14 cellular contexts compared by ENCODE assay signal in the genomic region with DNA sequence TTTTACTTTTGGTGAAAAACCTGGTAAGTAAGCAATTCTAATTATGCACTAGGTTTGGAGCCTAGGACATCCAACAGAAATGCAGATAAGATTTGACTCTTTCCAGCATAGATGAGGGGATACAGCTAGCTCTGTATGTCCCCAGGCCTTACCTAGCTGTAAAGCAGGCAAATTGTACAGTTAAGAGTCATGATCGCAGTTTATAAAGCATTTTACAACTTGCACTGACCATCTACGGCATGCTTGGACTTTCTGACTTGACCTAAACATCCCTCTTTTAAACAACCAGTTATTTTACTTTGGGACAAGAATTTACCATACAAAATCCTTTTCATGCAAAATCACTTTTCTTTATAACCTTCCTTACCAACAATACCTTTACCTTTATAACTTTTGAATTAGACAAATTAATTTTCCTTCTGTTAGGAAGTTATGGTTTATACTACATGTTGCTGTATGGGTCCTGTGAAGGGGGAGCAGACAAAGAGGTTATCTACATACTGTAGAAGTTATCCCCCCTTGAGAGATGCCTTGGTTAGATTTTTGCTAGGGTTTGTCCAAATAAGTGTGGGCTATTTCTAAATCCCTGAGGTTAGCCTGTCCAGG. TPM values are rescaled to one million over a fixed set of nuclear protein-coding genes. Genes with fewer than 3 reads are reported as not detected.
A peak's percentile ranks its signal among the peaks of the same experiment; 100 is the strongest.
DNase-seq lines count a peak whose midpoint lies in the region; ATAC-seq and TF ChIP-seq lines count a peak whose summit lies in the region.
"Had no signal": no experiment of that assay in that cellular context is flagged by ENCODE, and none has a peak within 500 bp of the region (broad histone marks: within the 10 kb centered on the region; RNA-seq: fewer than 3 reads in every experiment).

No MANE protein-coding gene starts in this region.

- no peak for ATAC-seq in activated CD4-positive, alpha-beta T cell treated with anti-CD3 and anti-CD28 coated beads for 36 hours
- ATAC-seq in HG03354 (IDR thresholded peaks at IDR 0.05; ENCODE audit: poor library complexity, severe bottlenecking, unreplicated experiment), result no peak

- no peak overlapping the region for H3K4me3 Mint-ChIP-seq in activated CD4-positive, alpha-beta T cell treated with anti-CD3 and anti-CD28 coated beads for 36 hours
- H3K4me3 Mint-ChIP-seq in T-helper 2 cell treated with Interferon-gamma antibody and Interleukin-4, amounts not matched to agents 5 μg/mL and 100 μg/mL, for 36 hours, result no peak overlapping the region
- H3K4me3 Mint-ChIP-seq: stimulated activated naive CD8-positive, alpha-beta T cell treated with anti-CD3 and anti-CD28 coated beads, Interleukin-15, Interleukin-2, amounts not matched to agents 100 ng/mL and 50 ng/mL, for 24 hours had no signal

- intact Hi-C loops in activated CD4-positive, alpha-beta T cell treated with anti-CD3 and anti-CD28 coated beads for 36 hours (cut with DNase I, micrococcal nuclease), result loop anchor here in 1 of 2 experiments (2.0 kb wide), 1 partner anchor 19 kb away; no protein-coding TSS in a partner anchor

- TF ChIP-seq CTCF in fibroblast of villous mesenchyme (IDR thresholded peaks at IDR 0.05; ENCODE audit: insufficient read depth, low read depth, low read length), result no peak

- peaks cover 73% of the 10 kb centered on the region for H3K4me1 Mint-ChIP-seq in activated CD4-positive, alpha-beta T cell treated with anti-CD3 and anti-CD28 coated beads for 36 hours
- peaks cover 52% of the 10 kb centered on the region for H3K4me1 Mint-ChIP-seq in T-helper 2 cell treated with Interferon-gamma antibody and Interleukin-4, amounts not matched to agents 5 μg/mL and 100 μg/mL, for 36 hours (ENCODE audit: low read depth)

- H3K27ac Mint-ChIP-seq in activated CD4-positive, alpha-beta T cell treated with anti-CD3 and anti-CD28 coated beads for 36 hours, result no peak overlapping the region
- H3K27ac Mint-ChIP-seq in T-helper 2 cell treated with Interferon-gamma antibody and Interleukin-4, amounts not matched to agents 5 μg/mL and 100 μg/mL, for 36 hours, result no peak overlapping the region
- H3K27ac Mint-ChIP-seq: stimulated activated naive CD8-positive, alpha-beta T cell treated with anti-CD3 and anti-CD28 coated beads, Interleukin-15, Interleukin-2, amounts not matched to agents 100 ng/mL and 50 ng/mL, for 24 hours had no signal

- CTCF ChIA-PET in activated CD4-positive, alpha-beta T cell treated with anti-CD3 and anti-CD28 coated beads for 36 hours (lab: Charles Lee), result interaction anchor here (0.9 to 1.2 kb wide), 4 partner anchors 17 to 27 kb away, joined by 3 to 5 read pairs (median 4); no protein-coding TSS in a partner anchor

- H3K27me3 Mint-ChIP-seq in activated CD4-positive, alpha-beta T cell treated with anti-CD3 and anti-CD28 coated beads for 36 hours, result no peaks in the 10 kb centered on the region
- no peaks in the 10 kb centered on the region for H3K27me3 Mint-ChIP-seq in T-helper 2 cell treated with Interferon-gamma antibody and Interleukin-4, amounts not matched to agents 5 μg/mL and 100 μg/mL, for 36 hours (ENCODE audit: low read depth)
- H3K27me3 Mint-ChIP-seq: stimulated activated naive CD8-positive, alpha-beta T cell treated with anti-CD3 and anti-CD28 coated beads, Interleukin-15, Interleukin-2, amounts not matched to agents 100 ng/mL and 50 ng/mL, for 24 hours had no signal

- POLR2A ChIA-PET in activated CD4-positive, alpha-beta T cell treated with anti-CD3 and anti-CD28 coated beads for 36 hours (lab: Charles Lee), result interaction anchor here (0.7 kb wide), 1 partner anchor 30 kb away, joined by 5 read pairs; no protein-coding TSS in a partner anchor

- H3K36me3 Mint-ChIP-seq in activated CD4-positive, alpha-beta T cell treated with anti-CD3 and anti-CD28 coated beads for 36 hours (ENCODE audit: low read depth), result peaks cover 87% of the 10 kb centered on the region
- H3K36me3 Mint-ChIP-seq in T-helper 2 cell treated with Interferon-gamma antibody and Interleukin-4, amounts not matched to agents 5 μg/mL and 100 μg/mL, for 36 hours (ENCODE audit: low read depth), result peaks cover 90% of the 10 kb centered on the region

- peak; percentile 66 for DNase-seq in activated CD4-positive, alpha-beta T cell treated with anti-CD3 and anti-CD28 coated beads for 36 hours
- DNase-seq in activated CD4-positive, alpha-beta T cell treated with anti-CD3 and anti-CD28 coated beads, Interleukin-2, amount 50 U/mL, for 1 hour, result no peak
- DNase-seq in COR-L47 (lab: John Stamatoyannopoulos, UW), result peak; percentile 8
- DNase-seq in RPMI7951 (ENCODE audit: low read depth), result peak; percentile 12
- peak; percentile 10 for DNase-seq in fibroblast of villous mesenchyme (ENCODE audit: low read depth)
- DNase-seq in epidermal melanocyte (ENCODE audit: insufficient read length, low spot score), result no peak
- no peak for DNase-seq in T-helper 2 cell treated with Interferon-gamma antibody and Interleukin-4, amounts not matched to agents 5 μg/mL and 100 μg/mL, for 36 hours (ENCODE audit: low spot score)
- DNase-seq: cortex of kidney; NCI-H146; stimulated activated CD4-positive, alpha-beta T cell treated with anti-CD3 and anti-CD28 coated beads, Interleukin-4, amount 100 ng/mL, for 4 hours; T-helper 1 cell had no signal

- H3K9me3 Mint-ChIP-seq in activated CD4-positive, alpha-beta T cell treated with anti-CD3 and anti-CD28 coated beads for 36 hours (ENCODE audit: low read depth), result peaks cover 19% of the 10 kb centered on the region
- H3K9me3 Mint-ChIP-seq in T-helper 2 cell treated with Interferon-gamma antibody and Interleukin-4, amounts not matched to agents 5 μg/mL and 100 μg/mL, for 36 hours, result peaks cover 34% of the 10 kb centered on the region

- no peak overlapping the region for H3K4me3 ChIP-seq in fibroblast of villous mesenchyme (ENCODE audit: low read depth, low read length)
- H3K4me3 ChIP-seq: right atrium auricular region had no signal

RNA-seq across cellular contexts. Expression of gene FGD3, which starts 36.8 kb away (rescaled TPM):
- 10 to 100 TPM; 41.8 to 66.7 TPM for total RNA-seq in activated CD4-positive, alpha-beta T cell treated with anti-CD3 and anti-CD28 coated beads for 36 hours
- total RNA-seq in RPMI7951 (2014; rRNA removed; shearing (Covaris generic)), result not detected in 2 replicates
- under 0.01 TPM in 1 of 2 replicates, not detected in the other for total RNA-seq in fibroblast of villous mesenchyme

Comparison
In these comparisons a context has a peak if more than half of its experiments do, and no peak if none do; other contexts are left out.
1. DNase-seq: peak in activated CD4-positive, alpha-beta T cell treated with anti-CD3 and anti-CD28 coated beads for 36 hours (single experiment), COR-L47 (single experiment), RPMI7951 (single experiment) and fibroblast of villous mesenchyme (single experiment); none in activated CD4-positive, alpha-beta T cell treated with anti-CD3 and anti-CD28 coated beads, Interleukin-2, amount 50 U/mL, for 1 hour (single experiment), epidermal melanocyte (single experiment) and T-helper 2 cell treated with Interferon-gamma antibody and Interleukin-4, amounts not matched to agents 5 μg/mL and 100 μg/mL, for 36 hours (single experiment).
2. RNA of gene FGD3, which starts 36.8 kb away (total RNA-seq): 41.8 to 66.7 TPM in activated CD4-positive, alpha-beta T cell treated with anti-CD3 and anti-CD28 coated beads for 36 hours; not detected in RPMI7951 and under 0.01 TPM in fibroblast of villous mesenchyme; every median in the first group is over 10 times any median in the second.